In genomic region chr20:46348972-46349741, GRCh38 we compare ENCODE assay signal across 8 cellular contexts. TPM values are rescaled to one million over a fixed set of nuclear protein-coding genes. Genes with fewer than 3 reads are reported as not detected.
A peak's percentile ranks its signal among the peaks of the same experiment; 100 is the strongest.
DNase-seq lines count a peak whose midpoint lies in the region; ATAC-seq and TF ChIP-seq lines count a peak whose summit lies in the region.

No MANE protein-coding gene starts in this region.

- no peak overlapping the region for H2BK5ac ChIP-seq in neuronal stem cell (ENCODE audit: low read length)

- H3K27me3 ChIP-seq in A673 (replicated peaks; ENCODE audit: insufficient read depth, low read depth, low read length, poor library complexity) (no peaks in the 10 kb centered on the region), neuronal stem cell (ENCODE audit: control insufficient read depth in 3 of 3, insufficient read depth in 3 of 3, low read depth in 1 of 3, low read length in 3 of 3) (no peaks in the 10 kb centered on the region)

- peak overlapping the region; percentile 33 for H3K18ac ChIP-seq in neuronal stem cell (ENCODE audit: low read length)

- POLR2A ChIA-PET in A673 (lab: Charles Lee; ENCODE audit: low non-redundant PET), result no interaction called here

- intact Hi-C loops in A673 (cut with micrococcal nuclease; ENCODE audit: unreplicated experiment), result loop anchor here (2.0 kb wide), 1 partner anchor 216 kb away; no protein-coding TSS in a partner anchor
- intact Hi-C loops in activated T-helper 1 cell treated with anti-CD3 and anti-CD28 coated beads, Interleukin-12 subunit alpha, Interleukin-12 subunit beta, Interleukin-2, Interleukin-4 antibody, amounts not matched to agents 30 ng/mL and 10 ng/mL and 1 ng/mL, durations not matched to agents 14 hours and 24 hours and 36 hours (cut with micrococcal nuclease), result loop anchor here (1.0 to 5.0 kb wide), 3 partner anchors 42 to 337 kb away; no protein-coding TSS in a partner anchor

- TF ChIP-seq CTCF in A673 (conservative IDR thresholded peaks at IDR 0.05; ENCODE audit: low read depth, low read length) (peak; percentile 84), GM12875 (IDR thresholded peaks at IDR 0.05; ENCODE audit: borderline replicate concordance, insufficient read depth, low read depth, low read length) (peak; percentile 81)

- H3K9me3 ChIP-seq in A673 (ENCODE audit: low read depth, low read length, poor library complexity, severe bottlenecking), result no peaks in the 10 kb centered on the region
- H3K9me3 ChIP-seq in neuronal stem cell (replicated peaks in 1 of 2; ENCODE audit: control insufficient read depth in 2 of 2, insufficient read depth in 1 of 2, low read depth in 1 of 2, low read length in 2 of 2), result no peaks in the 10 kb centered on the region

- no peak overlapping the region for H2AK5ac ChIP-seq in neuronal stem cell (ENCODE audit: low read depth, low read length)

- no peak overlapping the region for H2BK15ac ChIP-seq in neuronal stem cell (ENCODE audit: low read length)

- no peak overlapping the region for H4K91ac ChIP-seq in neuronal stem cell (ENCODE audit: low read depth, low read length, poor library complexity)

- DNase-seq in A673 (ENCODE audit: low spot score) (peak; percentile 68), NCI-H526 treated with DMSO at 0.1 percent for 48 hours (lab: John Stamatoyannopoulos, UW) (peak; percentile 61), fibroblast of the conjunctiva (ENCODE audit: low read depth) (peak; percentile 23), neuronal stem cell (ENCODE audit: low spot score) (peak; percentile 72)
- DNase-seq in activated T-helper 1 cell treated with anti-CD3 and anti-CD28 coated beads, Interleukin-12 subunit alpha, Interleukin-12 subunit beta, Interleukin-2, Interleukin-4 antibody, amounts not matched to agents 30 ng/mL and 10 ng/mL and 1 ng/mL, durations not matched to agents 14 hours and 24 hours and 36 hours (ENCODE audit: low spot score), result peak; percentile 22

- no peak overlapping the region for H4K8ac ChIP-seq in neuronal stem cell (ENCODE audit: low read depth, low read length)

- CTCF ChIA-PET in A673 (lab: Charles Lee), result interaction anchor here (0.5 to 1.6 kb wide), 5 partner anchors 9 to 242 kb away, joined by 3 to 8 read pairs (median 5); no protein-coding TSS in a partner anchor

- H3K4ac ChIP-seq in neuronal stem cell (ENCODE audit: low read length), result no peak overlapping the region

- H3K36me3 Mint-ChIP-seq in activated T-helper 1 cell treated with anti-CD3 and anti-CD28 coated beads, Interleukin-12 subunit alpha, Interleukin-12 subunit beta, Interleukin-2, Interleukin-4 antibody, amounts not matched to agents 30 ng/mL and 10 ng/mL and 1 ng/mL, durations not matched to agents 14 hours and 24 hours and 36 hours (ENCODE audit: low read depth), result peaks cover 12% of the 10 kb centered on the region

- H3K4me1 Mint-ChIP-seq in activated T-helper 1 cell treated with anti-CD3 and anti-CD28 coated beads, Interleukin-12 subunit alpha, Interleukin-12 subunit beta, Interleukin-2, Interleukin-4 antibody, amounts not matched to agents 30 ng/mL and 10 ng/mL and 1 ng/mL, durations not matched to agents 14 hours and 24 hours and 36 hours (ENCODE audit: low read depth), result peaks cover 9% of the 10 kb centered on the region

- BruUV-seq in A673 (replicated peaks; lab: Mats Ljungman, UMichigan), result no TSS peak

- no peaks in the 10 kb centered on the region for H3K79me1 ChIP-seq in neuronal stem cell (ENCODE audit: low read depth, low read length)

- no peak overlapping the region for H2AFZ ChIP-seq in neuronal stem cell (ENCODE audit: low read length)

- H3K14ac ChIP-seq in neuronal stem cell (ENCODE audit: low read length), result no peak overlapping the region

- H3K36me3 ChIP-seq in A673 (ENCODE audit: insufficient read depth, low read length, poor library complexity, severe bottlenecking), result peaks cover 5% of the 10 kb centered on the region
- peaks cover 0 to 12% of the 10 kb centered on the region in 2 donors for H3K36me3 ChIP-seq in neuronal stem cell (replicated peaks in 1 of 2; ENCODE audit: control insufficient read depth in 2 of 2, insufficient read depth in 2 of 2, low read length in 2 of 2)

- no peak overlapping the region for H3K23ac ChIP-seq in neuronal stem cell (ENCODE audit: low read depth, low read length, poor library complexity)

- no peak overlapping the region for H2BK120ac ChIP-seq in neuronal stem cell (ENCODE audit: low read depth, low read length)

- H3K27ac Mint-ChIP-seq in activated T-helper 1 cell treated with anti-CD3 and anti-CD28 coated beads, Interleukin-12 subunit alpha, Interleukin-12 subunit beta, Interleukin-2, Interleukin-4 antibody, amounts not matched to agents 30 ng/mL and 10 ng/mL and 1 ng/mL, durations not matched to agents 14 hours and 24 hours and 36 hours, result no peak overlapping the region

- no peak overlapping the region for H3K4me3 Mint-ChIP-seq in activated T-helper 1 cell treated with anti-CD3 and anti-CD28 coated beads, Interleukin-12 subunit alpha, Interleukin-12 subunit beta, Interleukin-2, Interleukin-4 antibody, amounts not matched to agents 30 ng/mL and 10 ng/mL and 1 ng/mL, durations not matched to agents 14 hours and 24 hours and 36 hours

- H3K27ac ChIP-seq in A673 (ENCODE audit: low read depth, low read length, poor library complexity, severe bottlenecking), result no peak overlapping the region
- peak overlapping the region; percentile 90 for H3K27ac ChIP-seq in neuronal stem cell (replicated peaks; ENCODE audit: low read length)

- H3K9me3 Mint-ChIP-seq in activated T-helper 1 cell treated with anti-CD3 and anti-CD28 coated beads, Interleukin-12 subunit alpha, Interleukin-12 subunit beta, Interleukin-2, Interleukin-4 antibody, amounts not matched to agents 30 ng/mL and 10 ng/mL and 1 ng/mL, durations not matched to agents 14 hours and 24 hours and 36 hours, result no peaks in the 10 kb centered on the region

- no peaks in the 10 kb centered on the region for H3K27me3 Mint-ChIP-seq in activated T-helper 1 cell treated with anti-CD3 and anti-CD28 coated beads, Interleukin-12 subunit alpha, Interleukin-12 subunit beta, Interleukin-2, Interleukin-4 antibody, amounts not matched to agents 30 ng/mL and 10 ng/mL and 1 ng/mL, durations not matched to agents 14 hours and 24 hours and 36 hours (ENCODE audit: insufficient read depth)

- H3K4me1 ChIP-seq in A673 (ENCODE audit: insufficient read depth, low read length, poor library complexity, severe bottlenecking) (peaks cover 19% of the 10 kb centered on the region), neuronal stem cell (ENCODE audit: control insufficient read depth in 2 of 2, insufficient read depth in 1 of 2, low read depth in 1 of 2, low read length in 2 of 2) (peaks cover 33 to 41% of the 10 kb centered on the region in 2 donors)

- no peak overlapping the region for H3K4me2 ChIP-seq in neuronal stem cell (ENCODE audit: insufficient read depth, low read length, poor library complexity, severe bottlenecking)

- H3K4me3 ChIP-seq in A673 (ENCODE audit: low read depth, low read length, poor library complexity, severe bottlenecking) (no peak overlapping the region), GM12875 (ENCODE audit: low read depth, low read length) (no peak overlapping the region), neuronal stem cell (ENCODE audit: low read length in 2 of 2) (no peak overlapping the region)

- H3K9ac ChIP-seq in neuronal stem cell (ENCODE audit: low read depth, low read length, poor library complexity), result no peak overlapping the region

- WGBS in neuronal stem cell (ENCODE audit: extremely low coverage in 2 of 2, insufficient read length in 2 of 2, insufficient replicate concordance in 1 of 2), 2 donors, result no CpG with 5 or more reads among the region's 14 CpGs

- ATAC-seq in HG03095 (IDR thresholded peaks at IDR 0.05; ENCODE audit: unreplicated experiment) (no peak), GM18870 (IDR thresholded peaks at IDR 0.05; ENCODE audit: unreplicated experiment) (no peak)

- no peak overlapping the region for H2BK12ac ChIP-seq in neuronal stem cell (ENCODE audit: low read length)

RNA-seq across cellular contexts. Expression of gene CDH22, which starts 40.9 kb away (rescaled TPM):
- total RNA-seq in A673 (2021), result not detected in 2 replicates
- total RNA-seq in activated T-helper 1 cell treated with anti-CD3 and anti-CD28 coated beads, Interleukin-12 subunit alpha, Interleukin-12 subunit beta, Interleukin-2, Interleukin-4 antibody, amounts not matched to agents 30 ng/mL and 10 ng/mL and 1 ng/mL, durations not matched to agents 14 hours and 24 hours and 36 hours, result not detected in 2 replicates
- 0.20 TPM for polyA plus RNA-seq in neuronal stem cell (2013, experiment 1 of 2)
- polyA plus RNA-seq in neuronal stem cell (2013, experiment 2 of 2), result 0.19 TPM

RNA-seq across cellular contexts. Expression of gene ELMO2, which starts 57.3 kb away (rescaled TPM):
- 35.3 and 38.5 TPM in 2 replicates for total RNA-seq in A673 (2021)
- 79.7 and 91.1 TPM in 2 replicates for total RNA-seq in activated T-helper 1 cell treated with anti-CD3 and anti-CD28 coated beads, Interleukin-12 subunit alpha, Interleukin-12 subunit beta, Interleukin-2, Interleukin-4 antibody, amounts not matched to agents 30 ng/mL and 10 ng/mL and 1 ng/mL, durations not matched to agents 14 hours and 24 hours and 36 hours
- polyA plus RNA-seq in neuronal stem cell (2013, experiment 1 of 2), result 34.2 TPM
- polyA plus RNA-seq in neuronal stem cell (2013, experiment 2 of 2), result 32.1 TPM

Comparison
In these comparisons a context has a peak if more than half of its experiments do, and no peak if none do; other contexts are left out.
1. DNase-seq: peak in every context shown above with its lines; median percentile 72 in neuronal stem cell; 68 in A673; 61 in NCI-H526 treated with DMSO at 0.1 percent for 48 hours; 23 in fibroblast of the conjunctiva; 22 in activated T-helper 1 cell treated with anti-CD3 and anti-CD28 coated beads, Interleukin-12 subunit alpha, Interleukin-12 subunit beta, Interleukin-2, Interleukin-4 antibody, amounts not matched to agents 30 ng/mL and 10 ng/mL and 1 ng/mL, durations not matched to agents 14 hours and 24 hours and 36 hours.